Comparison of ENCODE assay signal across 8 cellular contexts in the genomic region with DNA sequence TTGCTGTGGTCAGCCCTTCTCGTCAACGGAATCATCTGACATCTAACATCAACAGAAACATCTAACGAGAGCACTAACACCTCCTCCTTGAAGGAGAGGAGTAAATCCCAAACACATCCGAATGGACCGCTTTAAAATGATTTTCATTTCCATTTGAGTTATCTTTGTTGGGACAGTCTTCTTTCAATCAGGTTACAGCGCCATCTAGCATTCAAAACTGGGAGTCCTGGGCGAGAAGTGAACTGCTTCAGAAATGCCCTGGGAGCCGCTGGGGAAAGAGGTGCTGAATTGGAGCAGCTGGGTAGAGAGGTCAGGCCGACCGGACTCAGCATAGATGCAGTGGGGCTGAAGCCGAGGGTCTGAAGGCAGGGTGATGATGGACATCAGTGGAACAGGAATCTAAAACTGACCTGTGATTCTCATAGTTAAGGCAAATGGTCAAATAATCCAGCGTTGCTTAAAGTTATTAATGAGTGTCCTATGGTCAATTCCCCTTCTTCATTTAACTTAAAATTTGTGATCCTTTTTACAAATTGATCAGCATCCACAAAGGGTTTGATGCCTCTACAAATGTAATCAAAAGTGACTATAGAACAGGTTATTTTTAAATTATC.
A peak's percentile ranks its signal among the peaks of the same experiment; 100 is the strongest.
DNase-seq lines count a peak whose midpoint lies in the region; ATAC-seq and TF ChIP-seq lines count a peak whose summit lies in the region.

No MANE protein-coding gene starts in this region.

- no peaks in the 10 kb centered on the region for H3K36me3 ChIP-seq in heart right ventricle
- no peaks in the 10 kb centered on the region for H3K36me3 ChIP-seq in right atrium auricular region
- H3K36me3 ChIP-seq in NT2/D1 (ENCODE audit: insufficient read depth, insufficient read length, low read length): no peaks in the 10 kb centered on the region

- no peak overlapping the region for H3K4me3 ChIP-seq in heart right ventricle
- H3K4me3 ChIP-seq in right atrium auricular region: no peak overlapping the region
- no peak overlapping the region for H3K4me3 ChIP-seq in NT2/D1 (ENCODE audit: insufficient read length, low read depth)

- no peak for ATAC-seq in heart right ventricle
- no peak for ATAC-seq in foreskin keratinocyte
- no peak for ATAC-seq in HG02798 (IDR thresholded peaks at IDR 0.05; ENCODE audit: poor library complexity, unreplicated experiment)
- no peak for ATAC-seq in HG03108 (IDR thresholded peaks at IDR 0.05; ENCODE audit: unreplicated experiment)
- no peak for ATAC-seq in HG03039 (IDR thresholded peaks at IDR 0.05; ENCODE audit: unreplicated experiment)

- H3K4me1 ChIP-seq in heart right ventricle (no peaks in the 10 kb centered on the region), right atrium auricular region (no peaks in the 10 kb centered on the region), NT2/D1 (ENCODE audit: insufficient read depth, insufficient read length) (peaks cover 3% of the 10 kb centered on the region), foreskin keratinocyte (no peaks in the 10 kb centered on the region)

- intact Hi-C loops in heart right ventricle (cut with DNase I): loop anchor here in 3 of 10 donors (5.0 to 10.0 kb wide), 2 partner anchors 202 to 215 kb away; no protein-coding TSS in a partner anchor

- WGBS in heart right ventricle, 2 donors: 28 to 31% methylated on average over 12 of the region's 12 CpGs

- no peak overlapping the region for H3K27ac ChIP-seq in heart right ventricle
- no peak overlapping the region for H3K27ac ChIP-seq in right atrium auricular region
- no peak overlapping the region for H3K27ac ChIP-seq in foreskin keratinocyte

- TF ChIP-seq CTCF in heart right ventricle (IDR thresholded peaks at IDR 0.05) (peak in 7 of 9 donors; percentile 32 to 56 (median 36)), right atrium auricular region (IDR thresholded peaks at IDR 0.05) (peak in 1 of 2 donors; percentile 41), foreskin keratinocyte (conservative IDR thresholded peaks at IDR 0.05) (peak; percentile 20)

- peaks cover 0 to 19% (median 3%) of the 10 kb centered on the region in 7 donors for H3K27me3 ChIP-seq in heart right ventricle
- H3K27me3 ChIP-seq in right atrium auricular region: no peaks in the 10 kb centered on the region
- no peaks in the 10 kb centered on the region for H3K27me3 ChIP-seq in NT2/D1 (ENCODE audit: insufficient read depth, insufficient read length)
- no peaks in the 10 kb centered on the region for H3K27me3 ChIP-seq in foreskin keratinocyte

- peak in 1 of 2 donors; percentile 34 for DNase-seq in heart right ventricle
- DNase-seq in right atrium auricular region (ENCODE audit: low spot score): no peak
- DNase-seq in NT2/D1 (ENCODE audit: low read depth, low spot score): peak; percentile 50
- DNase-seq in foreskin keratinocyte: no peak
- peak; percentile 32 for DNase-seq in stimulated activated CD8-positive, alpha-beta memory T cell treated with anti-CD3 and anti-CD28 coated beads, Interleukin-4, amount 100 ng/mL, for 48 hours

- H3K9me3 ChIP-seq in heart right ventricle: no peaks in the 10 kb centered on the region
- H3K9me3 ChIP-seq in right atrium auricular region: no peaks in the 10 kb centered on the region
- no peaks in the 10 kb centered on the region for H3K9me3 ChIP-seq in NT2/D1 (ENCODE audit: insufficient read depth, low read length)

- H3K9ac ChIP-seq in NT2/D1 (ENCODE audit: insufficient read length, low read depth): no peak overlapping the region

Comparison
In these comparisons a context has a peak if more than half of its experiments do, and no peak if none do; other contexts are left out.
1. DNase-seq: peak in NT2/D1 (single experiment) and stimulated activated CD8-positive, alpha-beta memory T cell treated with anti-CD3 and anti-CD28 coated beads, Interleukin-4, amount 100 ng/mL, for 48 hours (single experiment); none in right atrium auricular region (single experiment) and foreskin keratinocyte (0 of 2).